In genomic region chr20:35254448-35254999, GRCh38 we compare ENCODE assay signal across 21 cellular contexts. TPM values are rescaled to one million over a fixed set of nuclear protein-coding genes. Genes with fewer than 3 reads are reported as not detected.
DNase-seq lines count a peak whose midpoint lies in the region; ATAC-seq and TF ChIP-seq lines count a peak whose summit lies in the region.
"Had no signal": no experiment of that assay in that cellular context is flagged by ENCODE, and none has a peak within 500 bp of the region (broad histone marks: within the 10 kb centered on the region; RNA-seq: fewer than 3 reads in every experiment).

No MANE protein-coding gene starts in this region.

- intact Hi-C loops in CD8-positive, alpha-beta T cell (cut with DNase I, micrococcal nuclease) = no loop called here
- intact Hi-C loops in naive thymus-derived CD4-positive, alpha-beta T cell (cut with micrococcal nuclease) = no loop called here

- peaks cover 22% of the 10 kb centered on the region for H3K4me1 ChIP-seq in CD8-positive, alpha-beta T cell (ENCODE audit: insufficient read depth, low read length)
- peaks cover 12 to 30% of the 10 kb centered on the region in 2 donors for H3K4me1 ChIP-seq in naive thymus-derived CD4-positive, alpha-beta T cell (ENCODE audit: control insufficient read depth in 2 of 2, insufficient read depth in 2 of 2, low read length in 2 of 2)

- no peaks in the 10 kb centered on the region for H3K27me3 ChIP-seq in CD8-positive, alpha-beta T cell (ENCODE audit: insufficient read depth, low read length)
- H3K27me3 ChIP-seq in MG63 = no peaks in the 10 kb centered on the region
- H3K27me3 ChIP-seq in naive thymus-derived CD4-positive, alpha-beta T cell (ENCODE audit: control insufficient read depth in 2 of 2, insufficient read depth in 2 of 2, low read length in 2 of 2) = no peaks in the 10 kb centered on the region

- TF ChIP-seq CTCF in CD8-positive, alpha-beta T cell (IDR thresholded peaks at IDR 0.05) = no peak

- no peaks in the 10 kb centered on the region for H3K9me3 Mint-ChIP-seq in CD8-positive, alpha-beta T cell
- no peaks in the 10 kb centered on the region for H3K9me3 Mint-ChIP-seq in immature natural killer cell
- no peaks in the 10 kb centered on the region for H3K9me3 Mint-ChIP-seq in activated CD4-positive, alpha-beta memory T cell treated with anti-CD3 and anti-CD28 coated beads, Interleukin-2, amount 10 ng/mL, durations not matched to agents 7 days and 5 days
- H3K9me3 Mint-ChIP-seq in naive thymus-derived CD4-positive, alpha-beta T cell = no peaks in the 10 kb centered on the region
- H3K9me3 Mint-ChIP-seq: CD4-positive, CD25-positive, alpha-beta regulatory T cell had no signal

- no peak for ATAC-seq in CD8-positive, alpha-beta T cell
- no peak for ATAC-seq in naive thymus-derived CD4-positive, alpha-beta T cell
- ATAC-seq: GM12878 had no signal

- H3K36me3 Mint-ChIP-seq in CD8-positive, alpha-beta T cell = peaks cover 22% of the 10 kb centered on the region
- peaks cover 0 to 12% (median 6%) of the 10 kb centered on the region in 3 donors for H3K36me3 Mint-ChIP-seq in immature natural killer cell
- H3K36me3 Mint-ChIP-seq in activated CD4-positive, alpha-beta memory T cell treated with anti-CD3 and anti-CD28 coated beads, Interleukin-2, amount 10 ng/mL, durations not matched to agents 7 days and 5 days (ENCODE audit: low read depth) = no peaks in the 10 kb centered on the region
- H3K36me3 Mint-ChIP-seq in naive thymus-derived CD4-positive, alpha-beta T cell = peaks cover 9 to 36% (median 21%) of the 10 kb centered on the region in 5 donors

- CTCF ChIA-PET in CD8-positive, alpha-beta T cell (lab: Charles Lee) = interaction anchor here (0.9 to 1.4 kb wide), 3 partner anchors 10 to 158 kb away, joined by 3 to 4 read pairs (median 3); no protein-coding TSS in a partner anchor
- CTCF ChIA-PET in activated CD4-positive, alpha-beta memory T cell treated with anti-CD3 and anti-CD28 coated beads, Interleukin-2, amount 10 ng/mL, durations not matched to agents 7 days and 5 days (lab: Charles Lee) = interaction anchor here (0.9 to 1.0 kb wide), 2 partner anchors 11 to 49 kb away, joined by 3 to 4 read pairs; no protein-coding TSS in a partner anchor
- CTCF ChIA-PET in naive thymus-derived CD4-positive, alpha-beta T cell (lab: Charles Lee) = no interaction called here

- no peaks in the 10 kb centered on the region for H3K9me3 ChIP-seq in CD8-positive, alpha-beta T cell (ENCODE audit: low read length)
- H3K9me3 ChIP-seq in MG63 = no peaks in the 10 kb centered on the region
- no peaks in the 10 kb centered on the region for H3K9me3 ChIP-seq in naive thymus-derived CD4-positive, alpha-beta T cell (ENCODE audit: control insufficient read depth in 2 of 3, low read length in 3 of 3)

- no peaks in the 10 kb centered on the region for H3K27me3 Mint-ChIP-seq in CD8-positive, alpha-beta T cell (ENCODE audit: low read depth)
- peaks cover 6 to 10% (median 8%) of the 10 kb centered on the region in 3 donors for H3K27me3 Mint-ChIP-seq in immature natural killer cell (ENCODE audit: low read depth in 3 of 3)
- H3K27me3 Mint-ChIP-seq in activated CD4-positive, alpha-beta memory T cell treated with anti-CD3 and anti-CD28 coated beads, Interleukin-2, amount 10 ng/mL, durations not matched to agents 7 days and 5 days = no peaks in the 10 kb centered on the region
- no peaks in the 10 kb centered on the region for H3K27me3 Mint-ChIP-seq in naive thymus-derived CD4-positive, alpha-beta T cell
- H3K27me3 Mint-ChIP-seq: CD4-positive, CD25-positive, alpha-beta regulatory T cell had no signal

- POLR2A ChIA-PET in CD8-positive, alpha-beta T cell (lab: Charles Lee) = no interaction called here
- POLR2A ChIA-PET in activated CD4-positive, alpha-beta memory T cell treated with anti-CD3 and anti-CD28 coated beads, Interleukin-2, amount 10 ng/mL, durations not matched to agents 7 days and 5 days (lab: Charles Lee) = interaction anchor here (1.3 kb wide), 1 partner anchor 15 kb away, joined by 4 read pairs; no protein-coding TSS in a partner anchor
- POLR2A ChIA-PET in naive thymus-derived CD4-positive, alpha-beta T cell (lab: Charles Lee) = interaction anchor here (0.7 kb wide), 1 partner anchor 885 kb away, joined by 3 read pairs; no protein-coding TSS in a partner anchor

- no peak overlapping the region for H3K4me3 Mint-ChIP-seq in CD8-positive, alpha-beta T cell
- H3K4me3 Mint-ChIP-seq in immature natural killer cell = no peak overlapping the region
- H3K4me3 Mint-ChIP-seq in activated CD4-positive, alpha-beta memory T cell treated with anti-CD3 and anti-CD28 coated beads, Interleukin-2, amount 10 ng/mL, durations not matched to agents 7 days and 5 days = no peak overlapping the region
- no peak overlapping the region for H3K4me3 Mint-ChIP-seq in naive thymus-derived CD4-positive, alpha-beta T cell
- H3K4me3 Mint-ChIP-seq: CD4-positive, CD25-positive, alpha-beta regulatory T cell had no signal

- H3K4me1 Mint-ChIP-seq in CD8-positive, alpha-beta T cell (ENCODE audit: low read depth) = peaks cover 28% of the 10 kb centered on the region
- peaks cover 38 to 39% of the 10 kb centered on the region in 2 donors for H3K4me1 Mint-ChIP-seq in immature natural killer cell
- H3K4me1 Mint-ChIP-seq in activated CD4-positive, alpha-beta memory T cell treated with anti-CD3 and anti-CD28 coated beads, Interleukin-2, amount 10 ng/mL, durations not matched to agents 7 days and 5 days = peaks cover 28% of the 10 kb centered on the region
- peaks cover 9 to 30% (median 21%) of the 10 kb centered on the region in 7 donors for H3K4me1 Mint-ChIP-seq in naive thymus-derived CD4-positive, alpha-beta T cell

- H3K27ac Mint-ChIP-seq in CD8-positive, alpha-beta T cell = peak overlapping the region; percentile 43
- H3K27ac Mint-ChIP-seq in immature natural killer cell = peak overlapping the region; percentile 34 to 91 (median 70)
- H3K27ac Mint-ChIP-seq in activated CD4-positive, alpha-beta memory T cell treated with anti-CD3 and anti-CD28 coated beads, Interleukin-2, amount 10 ng/mL, durations not matched to agents 7 days and 5 days = no peak overlapping the region
- peak overlapping the region in 1 of 9 donors; percentile 77 for H3K27ac Mint-ChIP-seq in naive thymus-derived CD4-positive, alpha-beta T cell

- no peak for DNase-seq in CD8-positive, alpha-beta T cell
- peak; percentile 56 for DNase-seq in MG63
- no peak for DNase-seq in immature natural killer cell
- no peak for DNase-seq in activated CD4-positive, alpha-beta memory T cell treated with anti-CD3 and anti-CD28 coated beads, Interleukin-2, amount 10 ng/mL, durations not matched to agents 7 days and 5 days
- DNase-seq in naive thymus-derived CD4-positive, alpha-beta T cell = no peak
- no peak for DNase-seq in germinal center (ENCODE audit: low spot score)
- DNase-seq: CD4-positive, CD25-positive, alpha-beta regulatory T cell; DND-41; MM.1S; NCI-H1048; NCI-H1417 treated with DMSO at 0.1 percent for 48 hours; NCI-H187; NCI-H446; NCI-H526; Right ventricle myocardium superior had no signal

- H3K27ac ChIP-seq in CD8-positive, alpha-beta T cell (ENCODE audit: low read depth, low read length) = no peak overlapping the region
- no peak overlapping the region for H3K27ac ChIP-seq in naive thymus-derived CD4-positive, alpha-beta T cell (ENCODE audit: low read depth, low read length)

- H3K4me3 ChIP-seq in CD8-positive, alpha-beta T cell (ENCODE audit: low read depth, low read length) = no peak overlapping the region
- no peak overlapping the region for H3K4me3 ChIP-seq in MG63
- no peak overlapping the region for H3K4me3 ChIP-seq in naive thymus-derived CD4-positive, alpha-beta T cell (ENCODE audit: low read length)
- H3K4me3 ChIP-seq: GM12878 had no signal

- no peaks in the 10 kb centered on the region for H3K36me3 ChIP-seq in CD8-positive, alpha-beta T cell (ENCODE audit: insufficient read depth, low read length)
- H3K36me3 ChIP-seq in MG63 = peaks cover 6% of the 10 kb centered on the region; the same call in 1 of the 2 replicates
- peaks cover 0 to 4% (median 0%) of the 10 kb centered on the region in 3 experiments for H3K36me3 ChIP-seq in naive thymus-derived CD4-positive, alpha-beta T cell (ENCODE audit: control insufficient read depth in 2 of 3, insufficient read depth in 3 of 3, low read length in 3 of 3)

RNA-seq across cellular contexts. Expression of gene MMP24OS, which starts 23.4 kb away (rescaled TPM):
- 10 to 100 TPM; 64.5 to 67.1 TPM for total RNA-seq in CD8-positive, alpha-beta T cell
- total RNA-seq in MG63 (2014; rRNA removed; shearing (Covaris generic); ENCODE audit: low replicate concordance) = 4.4 and 4.7 TPM in 2 replicates
- 10 to 100 TPM in 2 of 3 donors, 1 to 10 TPM in 1; 5.1 to 22.2 (median 17.7) TPM for polyA plus RNA-seq in immature natural killer cell
- total RNA-seq in activated CD4-positive, alpha-beta memory T cell treated with anti-CD3 and anti-CD28 coated beads, Interleukin-2, amount 10 ng/mL, durations not matched to agents 7 days and 5 days = 10 to 100 TPM; 45.6 to 48.7 TPM
- 10 to 100 TPM; 43.8 to 88.6 (median 69.4) TPM for total RNA-seq in naive thymus-derived CD4-positive, alpha-beta T cell
- 10 to 100 TPM; 12.3 to 14.0 TPM for polyA plus RNA-seq in naive thymus-derived CD4-positive, alpha-beta T cell

RNA-seq across cellular contexts. Expression of gene MMP24, which starts 28.0 kb away (rescaled TPM):
- under 1 TPM; 0.08 to 0.11 TPM for total RNA-seq in CD8-positive, alpha-beta T cell
- total RNA-seq in MG63 (2014; rRNA removed; shearing (Covaris generic); ENCODE audit: low replicate concordance) = 43.2 and 52.3 TPM in 2 replicates
- under 1 TPM in 2 of 3 donors, not detected in 1; 0.06 to 0.17 TPM for polyA plus RNA-seq in immature natural killer cell
- not detected for total RNA-seq in activated CD4-positive, alpha-beta memory T cell treated with anti-CD3 and anti-CD28 coated beads, Interleukin-2, amount 10 ng/mL, durations not matched to agents 7 days and 5 days
- under 1 TPM in 1 of 5 experiments, not detected in 4; 0.07 TPM for total RNA-seq in naive thymus-derived CD4-positive, alpha-beta T cell
- polyA plus RNA-seq in naive thymus-derived CD4-positive, alpha-beta T cell = under 1 TPM in 1 of 2 donors, not detected in 1; 0.08 TPM
- total RNA-seq: CD4-positive, CD25-positive, alpha-beta regulatory T cell; GM12878 had no signal

RNA-seq across cellular contexts. Expression of gene EIF6, which starts 30.0 kb away (rescaled TPM):
- total RNA-seq in CD8-positive, alpha-beta T cell = 10 to 100 TPM; 41.7 to 43.2 TPM
- 211 and 491 TPM in 2 replicates for total RNA-seq in MG63 (2014; rRNA removed; shearing (Covaris generic); ENCODE audit: low replicate concordance)
- 100 to 1,000 TPM; 236 to 379 (median 249) TPM for polyA plus RNA-seq in immature natural killer cell
- 10 to 100 TPM; 86.1 to 91.3 TPM for total RNA-seq in activated CD4-positive, alpha-beta memory T cell treated with anti-CD3 and anti-CD28 coated beads, Interleukin-2, amount 10 ng/mL, durations not matched to agents 7 days and 5 days
- 100 to 1,000 TPM in 1 of 5 experiments, 10 to 100 TPM in 4; 35.4 to 117 (median 39.9) TPM for total RNA-seq in naive thymus-derived CD4-positive, alpha-beta T cell
- polyA plus RNA-seq in naive thymus-derived CD4-positive, alpha-beta T cell = 100 to 1,000 TPM; 141 to 150 TPM

RNA-seq across cellular contexts. Expression of gene FAM83C, which starts 37.7 kb away (rescaled TPM):
- not detected for total RNA-seq in CD8-positive, alpha-beta T cell
- not detected in 2 replicates for total RNA-seq in MG63 (2014; rRNA removed; shearing (Covaris generic); ENCODE audit: low replicate concordance)
- not detected for polyA plus RNA-seq in immature natural killer cell
- not detected for total RNA-seq in activated CD4-positive, alpha-beta memory T cell treated with anti-CD3 and anti-CD28 coated beads, Interleukin-2, amount 10 ng/mL, durations not matched to agents 7 days and 5 days
- total RNA-seq in naive thymus-derived CD4-positive, alpha-beta T cell = not detected
- not detected for polyA plus RNA-seq in naive thymus-derived CD4-positive, alpha-beta T cell
- total RNA-seq: A673; CD4-positive, CD25-positive, alpha-beta regulatory T cell; GM12878; LHCN-M2; Right ventricle myocardium superior; RPMI7951; SK-MEL-5 had no signal
- polyA plus RNA-seq: BJ; CD4-positive, CD25-positive, alpha-beta regulatory T cell; GM12878 had no signal

Comparison
In these comparisons a context has a peak if more than half of its experiments do, and no peak if none do; other contexts are left out.
1. RNA of gene MMP24, which starts 28.0 kb away (total RNA-seq): 43.2 to 52.3 TPM in MG63; 0.08 to 0.11 TPM in CD8-positive, alpha-beta T cell, not detected in activated CD4-positive, alpha-beta memory T cell treated with anti-CD3 and anti-CD28 coated beads, Interleukin-2, amount 10 ng/mL, durations not matched to agents 7 days and 5 days and 0.07 TPM in naive thymus-derived CD4-positive, alpha-beta T cell; every median in the first group is over 10 times any median in the second.